12 cellular contexts compared by ENCODE assay signal in genomic region chr10:84296071-84296981, GRCh38. TPM values are rescaled to one million over a fixed set of nuclear protein-coding genes. Genes with fewer than 3 reads are reported as not detected.
DNase-seq lines count a peak whose midpoint lies in the region; TF ChIP-seq lines count a peak whose summit lies in the region.
"Had no signal": no experiment of that assay in that cellular context is flagged by ENCODE, and none has a peak within 500 bp of the region (broad histone marks: within the 10 kb centered on the region; RNA-seq: fewer than 3 reads in every experiment).

No MANE protein-coding gene starts in this region.

- H4K20me1 ChIP-seq in BLaER1 treated with 17β-estradiol and CSF1 and Interleukin-3, amounts not matched to agents 10 nM and 100 nM: no peaks in the 10 kb centered on the region

- peaks cover 1% of the 10 kb centered on the region for H3K27me3 Mint-ChIP-seq in endothelial cell (ENCODE audit: unreplicated experiment)
- peaks cover 4% of the 10 kb centered on the region for H3K27me3 Mint-ChIP-seq in activated CD4-positive, alpha-beta memory T cell treated with anti-CD3 and anti-CD28 coated beads for 36 hours

- DNase-seq in NCI-H460 (ENCODE audit: extremely low read depth, low read depth) (peak; percentile 30), endothelial cell (ENCODE audit: low spot score) (peak; percentile 49), mesenchymal stem cell (peak; percentile 73), GDM1 (lab: John Stamatoyannopoulos, UW) (no peak), cerebellum (ENCODE audit: low spot score) (no peak), RWPE1 (ENCODE audit: low spot score) (no peak)
- DNase-seq in activated CD4-positive, alpha-beta memory T cell treated with anti-CD3 and anti-CD28 coated beads for 36 hours: no peak
- DNase-seq: CD8-positive, alpha-beta T cell; cortex of kidney; NCI-H2171 treated with DMSO at 0.1 percent for 48 hours had no signal

- no peak for TF ChIP-seq CTCF in endothelial cell (IDR thresholded peaks at IDR 0.05; ENCODE audit: unreplicated experiment)
- no peak for TF ChIP-seq CTCF in RWPE1 (conservative IDR thresholded peaks at IDR 0.05; ENCODE audit: low read depth)

- H4K8ac ChIP-seq in mesenchymal stem cell (ENCODE audit: low read length): peak overlapping the region; percentile 7

- H3K36me3 Mint-ChIP-seq in endothelial cell (ENCODE audit: low read depth, unreplicated experiment): no peaks in the 10 kb centered on the region
- no peaks in the 10 kb centered on the region for H3K36me3 Mint-ChIP-seq in activated CD4-positive, alpha-beta memory T cell treated with anti-CD3 and anti-CD28 coated beads for 36 hours
- H3K36me3 Mint-ChIP-seq: CD8-positive, alpha-beta T cell had no signal

- no peak overlapping the region for H2BK5ac ChIP-seq in mesenchymal stem cell (ENCODE audit: low read depth, low read length, poor library complexity, severe bottlenecking)

- H3K18ac ChIP-seq in mesenchymal stem cell (ENCODE audit: low read depth in 1 of 2, low read length in 2 of 2): no peak overlapping the region

- no peak overlapping the region for H3K4ac ChIP-seq in mesenchymal stem cell (ENCODE audit: low read depth in 1 of 2, low read length in 2 of 2)

- peak overlapping the region; percentile 39 for H4K91ac ChIP-seq in mesenchymal stem cell (ENCODE audit: low read length)

- H3K27me3 ChIP-seq in BLaER1 treated with 17β-estradiol and CSF1 and Interleukin-3, amounts not matched to agents 10 nM and 100 nM: no peaks in the 10 kb centered on the region
- peaks cover 0 to 8% of the 10 kb centered on the region in 2 experiments for H3K27me3 ChIP-seq in mesenchymal stem cell (ENCODE audit: control insufficient read depth in 1 of 2, insufficient read depth in 1 of 2, low read length in 2 of 2)

- no peak overlapping the region for H3K23ac ChIP-seq in mesenchymal stem cell (ENCODE audit: low read length in 2 of 2)

- H3K4me1 Mint-ChIP-seq in endothelial cell (ENCODE audit: unreplicated experiment): peaks cover 39% of the 10 kb centered on the region
- peaks cover 20% of the 10 kb centered on the region for H3K4me1 Mint-ChIP-seq in activated CD4-positive, alpha-beta memory T cell treated with anti-CD3 and anti-CD28 coated beads for 36 hours (ENCODE audit: low read depth)

- H3K4me2 ChIP-seq in BLaER1 treated with 17β-estradiol and CSF1 and Interleukin-3, amounts not matched to agents 10 nM and 100 nM: peak overlapping the region in 7 of 11 experiments; percentile 6 to 42 (median 13); a peak in 8 of 22 replicates
- no peak overlapping the region for H3K4me2 ChIP-seq in mesenchymal stem cell (ENCODE audit: low read length, poor library complexity, severe bottlenecking)

- peak overlapping the region; percentile 98 for H3K27ac Mint-ChIP-seq in endothelial cell (ENCODE audit: unreplicated experiment)
- H3K27ac Mint-ChIP-seq in activated CD4-positive, alpha-beta memory T cell treated with anti-CD3 and anti-CD28 coated beads for 36 hours: no peak overlapping the region
- H3K27ac Mint-ChIP-seq: CD8-positive, alpha-beta T cell had no signal

- no peak overlapping the region for H3K4me3 ChIP-seq in BLaER1 treated with 17β-estradiol and CSF1 and Interleukin-3, amounts not matched to agents 10 nM and 100 nM
- no peak overlapping the region for H3K4me3 ChIP-seq in mesenchymal stem cell (ENCODE audit: insufficient read depth in 1 of 2, low read depth in 1 of 2, low read length in 2 of 2)

- H3K36me3 ChIP-seq in BLaER1 treated with 17β-estradiol and CSF1 and Interleukin-3, amounts not matched to agents 10 nM and 100 nM: no peaks in the 10 kb centered on the region
- H3K36me3 ChIP-seq in mesenchymal stem cell (ENCODE audit: control insufficient read depth in 1 of 2, insufficient read depth in 2 of 2, low read depth in 1 of 2, low read length in 2 of 2): no peaks in the 10 kb centered on the region

- no peak overlapping the region for H2AFZ ChIP-seq in mesenchymal stem cell (ENCODE audit: low read depth, low read length)

- H3K27ac ChIP-seq in BLaER1 treated with 17β-estradiol and CSF1 and Interleukin-3, amounts not matched to agents 10 nM and 100 nM: no peak overlapping the region
- no peak overlapping the region for H3K27ac ChIP-seq in mesenchymal stem cell (ENCODE audit: low read length, poor library complexity, severe bottlenecking)
- no peak overlapping the region for H3K27ac ChIP-seq in RWPE1

- peak overlapping the region; percentile 45 for H2BK120ac ChIP-seq in mesenchymal stem cell (ENCODE audit: low read depth, low read length)

- H3K14ac ChIP-seq in mesenchymal stem cell (ENCODE audit: low read length in 2 of 2): no peak overlapping the region

- no peak overlapping the region for H3K4me3 Mint-ChIP-seq in endothelial cell (ENCODE audit: unreplicated experiment)
- H3K4me3 Mint-ChIP-seq in activated CD4-positive, alpha-beta memory T cell treated with anti-CD3 and anti-CD28 coated beads for 36 hours: no peak overlapping the region
- H3K4me3 Mint-ChIP-seq: CD8-positive, alpha-beta T cell had no signal

- H3K9me3 ChIP-seq in BLaER1 treated with 17β-estradiol and CSF1 and Interleukin-3, amounts not matched to agents 10 nM and 100 nM (replicated peaks in 1 of 11): no peaks in the 10 kb centered on the region
- H3K9me3 ChIP-seq in mesenchymal stem cell (ENCODE audit: control insufficient read depth, low read length): no peaks in the 10 kb centered on the region

- H2BK15ac ChIP-seq in mesenchymal stem cell (ENCODE audit: low read depth, poor library complexity, severe bottlenecking): peak overlapping the region; percentile 36

- no peaks in the 10 kb centered on the region for H3K79me1 ChIP-seq in mesenchymal stem cell (replicated peaks; ENCODE audit: low read length, poor library complexity, severe bottlenecking)

- POLR2A ChIA-PET in activated CD4-positive, alpha-beta memory T cell treated with anti-CD3 and anti-CD28 coated beads for 36 hours (lab: Charles Lee): no interaction called here
- POLR2A ChIA-PET in RWPE1 (lab: Yijun Ruan, JAX; ENCODE audit: low non-redundant PET): no interaction called here

- CTCF ChIA-PET in activated CD4-positive, alpha-beta memory T cell treated with anti-CD3 and anti-CD28 coated beads for 36 hours (lab: Charles Lee): interaction anchor here (0.6 kb wide), 1 partner anchor 30 kb away, joined by 3 read pairs; no protein-coding TSS in a partner anchor
- CTCF ChIA-PET in RWPE1 (lab: Yijun Ruan, JAX): interaction anchor here (0.7 kb wide), 1 partner anchor 14 kb away, joined by 3 read pairs; no protein-coding TSS in a partner anchor

- H2AK5ac ChIP-seq in mesenchymal stem cell (ENCODE audit: low read length, severe bottlenecking): no peak overlapping the region

- no peak overlapping the region for H2BK12ac ChIP-seq in mesenchymal stem cell (ENCODE audit: low read length in 2 of 2)

- H3K9me3 Mint-ChIP-seq in endothelial cell (ENCODE audit: unreplicated experiment): no peaks in the 10 kb centered on the region
- H3K9me3 Mint-ChIP-seq in activated CD4-positive, alpha-beta memory T cell treated with anti-CD3 and anti-CD28 coated beads for 36 hours: no peaks in the 10 kb centered on the region
- H3K9me3 Mint-ChIP-seq: CD8-positive, alpha-beta T cell had no signal

- peaks cover 0 to 31% (median 10%) of the 10 kb centered on the region in 10 experiments; a peak in 13 of 20 replicates for H3K4me1 ChIP-seq in BLaER1 treated with 17β-estradiol and CSF1 and Interleukin-3, amounts not matched to agents 10 nM and 100 nM
- H3K4me1 ChIP-seq in mesenchymal stem cell (ENCODE audit: control insufficient read depth, insufficient read depth, low read depth, low read length): peaks cover 2% of the 10 kb centered on the region

- WGBS in mesenchymal stem cell: 43% methylated on average over 9 of the region's 10 CpGs

- intact Hi-C loops in activated CD4-positive, alpha-beta memory T cell treated with anti-CD3 and anti-CD28 coated beads for 36 hours (cut with micrococcal nuclease): no loop called here

- H3K9ac ChIP-seq in BLaER1 treated with 17β-estradiol and CSF1 and Interleukin-3, amounts not matched to agents 10 nM and 100 nM: no peak overlapping the region
- H3K9ac ChIP-seq in mesenchymal stem cell (ENCODE audit: low read length): no peak overlapping the region

RNA-seq across cellular contexts. Expression of gene CCSER2, which starts 32.1 kb away (rescaled TPM):
- 24.3 and 25.0 TPM in 2 replicates for total RNA-seq in NCI-H460 (2014; rRNA removed; shearing (Covaris generic))
- 8.3 and 15.4 TPM in 2 replicates for polyA plus RNA-seq in NCI-H460 (2014; cell fraction: nucleus; rRNA removed)
- total RNA-seq in endothelial cell (ENCODE audit: unreplicated experiment): 80.2 TPM
- polyA plus RNA-seq in mesenchymal stem cell (2013, experiment 1 of 2): 58.4 TPM
- polyA plus RNA-seq in mesenchymal stem cell (2013, experiment 2 of 2): 56.6 TPM
- total RNA-seq in activated CD4-positive, alpha-beta memory T cell treated with anti-CD3 and anti-CD28 coated beads for 36 hours: 10 to 100 TPM; 69.8 to 73.5 TPM
- 118 TPM for total RNA-seq in cerebellum

RNA-seq across cellular contexts. Expression of gene RGR, which starts 51.5 kb away (rescaled TPM):
- not detected in 2 replicates for total RNA-seq in NCI-H460 (2014; rRNA removed; shearing (Covaris generic))
- polyA plus RNA-seq in NCI-H460 (2014; cell fraction: nucleus; rRNA removed): not detected in 2 replicates
- not detected for total RNA-seq in endothelial cell (ENCODE audit: unreplicated experiment)
- not detected for polyA plus RNA-seq in mesenchymal stem cell (2013, experiment 1 of 2)
- polyA plus RNA-seq in mesenchymal stem cell (2013, experiment 2 of 2): not detected
- total RNA-seq in activated CD4-positive, alpha-beta memory T cell treated with anti-CD3 and anti-CD28 coated beads for 36 hours: not detected
- 0.91 TPM for total RNA-seq in cerebellum
- total RNA-seq: CD8-positive, alpha-beta T cell; liver had no signal
- polyA plus RNA-seq: liver had no signal

RNA-seq across cellular contexts. Expression of gene LRIT1, which starts 55.0 kb away (rescaled TPM):
- not detected in 2 replicates for total RNA-seq in NCI-H460 (2014; rRNA removed; shearing (Covaris generic))
- not detected in 2 replicates for polyA plus RNA-seq in NCI-H460 (2014; cell fraction: nucleus; rRNA removed)
- not detected for total RNA-seq in endothelial cell (ENCODE audit: unreplicated experiment)
- polyA plus RNA-seq in mesenchymal stem cell (2013, experiment 1 of 2): not detected
- not detected for polyA plus RNA-seq in mesenchymal stem cell (2013, experiment 2 of 2)
- not detected for total RNA-seq in activated CD4-positive, alpha-beta memory T cell treated with anti-CD3 and anti-CD28 coated beads for 36 hours
- total RNA-seq in cerebellum: not detected
- total RNA-seq: CD8-positive, alpha-beta T cell; liver had no signal
- polyA plus RNA-seq: liver had no signal

Comparison
In these comparisons a context has a peak if more than half of its experiments do, and no peak if none do; other contexts are left out.
1. DNase-seq: peak in NCI-H460 (single experiment), endothelial cell (single experiment) and mesenchymal stem cell (single experiment); none in activated CD4-positive, alpha-beta memory T cell treated with anti-CD3 and anti-CD28 coated beads for 36 hours (single experiment), GDM1 (single experiment), cerebellum (single experiment) and RWPE1 (single experiment).